ENCODE assay signal across 8 cellular contexts in genomic region chr9:97411440-97411788, GRCh38. TPM values are rescaled to one million over a fixed set of nuclear protein-coding genes. Genes with fewer than 3 reads are reported as not detected.
A peak's percentile ranks its signal among the peaks of the same experiment; 100 is the strongest.
DNase-seq lines count a peak whose midpoint lies in the region; ATAC-seq and TF ChIP-seq lines count a peak whose summit lies in the region.

No MANE protein-coding gene starts in this region.

- H3K4me2 ChIP-seq in H9 (ENCODE audit: insufficient read depth, insufficient read length, low read length) (peak overlapping the region; percentile 42), mesenchymal stem cell (ENCODE audit: low read length, poor library complexity, severe bottlenecking) (peak overlapping the region; percentile 17)

- no peaks in the 10 kb centered on the region for H3K36me3 ChIP-seq in mesenchymal stem cell (ENCODE audit: control insufficient read depth in 1 of 2, insufficient read depth in 2 of 2, low read depth in 1 of 2, low read length in 2 of 2)

- H3K79me2 ChIP-seq in H9 (ENCODE audit: insufficient read depth, low read length), result no peaks in the 10 kb centered on the region

- H4K8ac ChIP-seq in H9 (replicated peaks; ENCODE audit: insufficient read length, low read depth, low read length), result no peak overlapping the region
- H4K8ac ChIP-seq in mesenchymal stem cell (ENCODE audit: low read length), result no peak overlapping the region

- no peak overlapping the region for H3K56ac ChIP-seq in H9 (ENCODE audit: insufficient read length, low read depth, low read length)

- H3K4me1 ChIP-seq in H9 (ENCODE audit: insufficient read depth, low read length) (no peaks in the 10 kb centered on the region), mesenchymal stem cell (ENCODE audit: control insufficient read depth, insufficient read depth, low read depth, low read length) (no peaks in the 10 kb centered on the region)

- no peak overlapping the region for H2BK20ac ChIP-seq in H9 (ENCODE audit: low read depth, low read length, poor library complexity, severe bottlenecking)

- no peak overlapping the region for H3K27ac ChIP-seq in H9 (ENCODE audit: insufficient read length, low read depth, low read length)
- no peak overlapping the region for H3K27ac ChIP-seq in mesenchymal stem cell (ENCODE audit: low read length, poor library complexity, severe bottlenecking)
- no peak overlapping the region for H3K27ac ChIP-seq in caudate nucleus (ENCODE audit: low read depth, low read length)

- H3K23ac ChIP-seq in H9 (ENCODE audit: insufficient read length, low read depth, low read length) (no peak overlapping the region), mesenchymal stem cell (ENCODE audit: low read length in 2 of 2) (no peak overlapping the region)

- intact Hi-C loops in posterior cingulate gyrus (cut with DNase I), result loop anchor here (1.0 kb wide), 3 partner anchors 57 to 204 kb away; partner anchors contain the start of gene TMOD1

- peaks cover 35% of the 10 kb centered on the region for H3K27me3 Mint-ChIP-seq in H9 (ENCODE audit: low read depth)
- H3K27me3 Mint-ChIP-seq in activated naive CD8-positive, alpha-beta T cell treated with anti-CD3 and anti-CD28 coated beads, Interleukin-2, amount 10 ng/mL, durations not matched to agents 7 days and 5 days, result peaks cover 27% of the 10 kb centered on the region

- H2AFZ ChIP-seq in H9 (ENCODE audit: low read length) (no peak overlapping the region), mesenchymal stem cell (ENCODE audit: low read depth, low read length) (no peak overlapping the region)

- no peak overlapping the region for H4K5ac ChIP-seq in H9 (ENCODE audit: insufficient read length, low read depth, low read length)

- H3K18ac ChIP-seq in H9 (ENCODE audit: insufficient read length, low read depth, low read length), result no peak overlapping the region
- H3K18ac ChIP-seq in mesenchymal stem cell (ENCODE audit: low read depth in 1 of 2, low read length in 2 of 2), result no peak overlapping the region

- H4K20me1 ChIP-seq in H9 (ENCODE audit: control insufficient read depth, insufficient read depth, insufficient read length), result no peaks in the 10 kb centered on the region

- no peak overlapping the region for H2BK5ac ChIP-seq in H9 (ENCODE audit: insufficient read length, low read length)
- H2BK5ac ChIP-seq in mesenchymal stem cell (ENCODE audit: low read depth, low read length, poor library complexity, severe bottlenecking), result no peak overlapping the region

- DNase-seq in AG04449 (ENCODE audit: low read depth, low spot score) (no peak), H9 (no peak), mesenchymal stem cell (no peak), T-helper 9 cell (no peak), caudate nucleus (lab: John Stamatoyannopoulos, UW) (no peak), posterior cingulate gyrus (no peak)
- DNase-seq in activated naive CD8-positive, alpha-beta T cell treated with anti-CD3 and anti-CD28 coated beads, Interleukin-2, amount 10 ng/mL, durations not matched to agents 7 days and 5 days, result no peak
- no peak for DNase-seq in stimulated activated CD4-positive, alpha-beta T cell treated with anti-CD3 and anti-CD28 coated beads, Interleukin-4, amount 100 ng/mL, for 4 hours

- CTCF ChIA-PET in AG04449 (lab: Yijun Ruan, JAX), result interaction anchor here (0.6 to 7.4 kb wide), 24 partner anchors 8 to 555 kb away, joined by 3 to 83 read pairs (median 4); partner anchors contain the start of gene TMOD1

- H3K4me3 Mint-ChIP-seq in H9, result peak overlapping the region; percentile 78 to 85
- peak overlapping the region; percentile 88 for H3K4me3 Mint-ChIP-seq in activated naive CD8-positive, alpha-beta T cell treated with anti-CD3 and anti-CD28 coated beads, Interleukin-2, amount 10 ng/mL, durations not matched to agents 7 days and 5 days

- H3K9me3 ChIP-seq in H9 (ENCODE audit: control insufficient read depth, low read depth, low read length) (no peaks in the 10 kb centered on the region), mesenchymal stem cell (ENCODE audit: control insufficient read depth, low read length) (peaks cover 3% of the 10 kb centered on the region)

- H2AK5ac ChIP-seq in H9 (ENCODE audit: insufficient read length, low read length), result no peak overlapping the region
- no peak overlapping the region for H2AK5ac ChIP-seq in mesenchymal stem cell (ENCODE audit: low read length, severe bottlenecking)

- no peak overlapping the region for H4K91ac ChIP-seq in H9 (ENCODE audit: insufficient read length, low read depth, low read length)
- H4K91ac ChIP-seq in mesenchymal stem cell (ENCODE audit: low read length), result no peak overlapping the region

- no peak overlapping the region for H3K4ac ChIP-seq in H9 (ENCODE audit: low read depth, low read length)
- no peak overlapping the region for H3K4ac ChIP-seq in mesenchymal stem cell (ENCODE audit: low read depth in 1 of 2, low read length in 2 of 2)

- H3K27me3 ChIP-seq in H9 (ENCODE audit: insufficient read depth, low read length) (no peaks in the 10 kb centered on the region; the same call in 1 of the 2 replicates), mesenchymal stem cell (ENCODE audit: control insufficient read depth in 1 of 2, insufficient read depth in 1 of 2, low read length in 2 of 2) (peaks cover 19 to 39% of the 10 kb centered on the region in 2 experiments)

- H3K23me2 ChIP-seq in H9 (ENCODE audit: insufficient read length, low read depth, low read length, poor library complexity, severe bottlenecking), result no peaks in the 10 kb centered on the region

- no peak overlapping the region for H3K14ac ChIP-seq in H9 (ENCODE audit: insufficient read depth, low read length)
- H3K14ac ChIP-seq in mesenchymal stem cell (ENCODE audit: low read length in 2 of 2), result no peak overlapping the region

- H3T11ph ChIP-seq in H9 (ENCODE audit: low read length), result no peak overlapping the region

- H3K9ac ChIP-seq in H9 (ENCODE audit: extremely low read depth, insufficient read length, low read length) (no peak overlapping the region), mesenchymal stem cell (ENCODE audit: low read length) (peak overlapping the region; percentile 64)

- no peak for ATAC-seq in activated naive CD8-positive, alpha-beta T cell treated with anti-CD3 and anti-CD28 coated beads, Interleukin-2, amount 10 ng/mL, durations not matched to agents 7 days and 5 days (ENCODE audit: low read depth)

- peaks cover 3% of the 10 kb centered on the region in 2 experiments; a peak in 3 of 5 replicates for H3K9me3 Mint-ChIP-seq in H9
- H3K9me3 Mint-ChIP-seq in activated naive CD8-positive, alpha-beta T cell treated with anti-CD3 and anti-CD28 coated beads, Interleukin-2, amount 10 ng/mL, durations not matched to agents 7 days and 5 days, result no peaks in the 10 kb centered on the region

- H3K27ac Mint-ChIP-seq in H9, result no peak overlapping the region
- H3K27ac Mint-ChIP-seq in activated naive CD8-positive, alpha-beta T cell treated with anti-CD3 and anti-CD28 coated beads, Interleukin-2, amount 10 ng/mL, durations not matched to agents 7 days and 5 days, result peak overlapping the region; percentile 80

- H2BK120ac ChIP-seq in H9 (ENCODE audit: low read depth, low read length, poor library complexity, severe bottlenecking) (no peak overlapping the region), mesenchymal stem cell (ENCODE audit: low read depth, low read length) (no peak overlapping the region)

- peaks cover 18 to 21% of the 10 kb centered on the region in 2 experiments for H3K4me1 Mint-ChIP-seq in H9
- peaks cover 23% of the 10 kb centered on the region for H3K4me1 Mint-ChIP-seq in activated naive CD8-positive, alpha-beta T cell treated with anti-CD3 and anti-CD28 coated beads, Interleukin-2, amount 10 ng/mL, durations not matched to agents 7 days and 5 days

- H3K36me3 Mint-ChIP-seq in H9 (ENCODE audit: insufficient read depth in 1 of 3, low read depth in 3 of 3), result no peaks in the 10 kb centered on the region; a peak in 1 of 7 replicates
- peaks cover 2% of the 10 kb centered on the region for H3K36me3 Mint-ChIP-seq in activated naive CD8-positive, alpha-beta T cell treated with anti-CD3 and anti-CD28 coated beads, Interleukin-2, amount 10 ng/mL, durations not matched to agents 7 days and 5 days

- H3K4me3 ChIP-seq in AG04449 (ENCODE audit: low read depth, low read length) (peak overlapping the region; percentile 69), mesenchymal stem cell (ENCODE audit: insufficient read depth in 1 of 2, low read depth in 1 of 2, low read length in 2 of 2) (peak overlapping the region; percentile 72 to 97)

- POLR2A ChIA-PET in AG04449 (lab: Yijun Ruan, JAX), result no interaction called here
- POLR2A ChIA-PET in activated naive CD8-positive, alpha-beta T cell treated with anti-CD3 and anti-CD28 coated beads, Interleukin-2, amount 10 ng/mL, durations not matched to agents 7 days and 5 days (lab: Charles Lee), result no interaction called here

- H2BK15ac ChIP-seq in H9 (ENCODE audit: low read depth, low read length) (no peak overlapping the region), mesenchymal stem cell (ENCODE audit: low read depth, poor library complexity, severe bottlenecking) (no peak overlapping the region)

- WGBS in H9 (ENCODE audit: extremely low coverage, insufficient read length, low lambda C conversion rate), result no CpG with 5 or more reads among the region's 3 CpGs
- 50% methylated on average over 3 of the region's 3 CpGs for WGBS in mesenchymal stem cell

- H3K79me1 ChIP-seq in H9 (ENCODE audit: insufficient read depth, low read depth, low read length, poor library complexity, severe bottlenecking) (no peaks in the 10 kb centered on the region), mesenchymal stem cell (replicated peaks; ENCODE audit: low read length, poor library complexity, severe bottlenecking) (peaks cover 11% of the 10 kb centered on the region)

- TF ChIP-seq CTCF in AG04449 (IDR thresholded peaks at IDR 0.05; ENCODE audit: insufficient read depth, low read length, missing control alignments) (no peak), H9 (conservative IDR thresholded peaks at IDR 0.05) (no peak)

- H2BK12ac ChIP-seq in H9 (ENCODE audit: insufficient read length, low read depth, low read length) (no peak overlapping the region), mesenchymal stem cell (ENCODE audit: low read length in 2 of 2) (no peak overlapping the region)

RNA-seq across cellular contexts. Expression of gene TDRD7, which starts 0.5 kb away (rescaled TPM):
- total RNA-seq in H9 (2021), result 4.2 and 5.1 TPM in 2 replicates
- 10 to 100 TPM; 13.8 to 14.5 TPM for total RNA-seq in activated naive CD8-positive, alpha-beta T cell treated with anti-CD3 and anti-CD28 coated beads, Interleukin-2, amount 10 ng/mL, durations not matched to agents 7 days and 5 days
- 4.8 TPM for polyA plus RNA-seq in mesenchymal stem cell (2013, experiment 1 of 2)
- polyA plus RNA-seq in mesenchymal stem cell (2013, experiment 2 of 2), result 4.8 TPM
